ENCODE assay signal across 1 cellular context in genomic region chr12:45762185-45763110, GRCh38.
TF ChIP-seq lines count a peak whose summit lies in the region.

No MANE protein-coding gene starts in this region.

TF ChIP-seq in HEK293, 187 proteins besides CTCF, POLR2A, EP300 and RAD21 (continued from another document):
- peak; percentile 21; the same call in 1 of the 2 replicates for TF ChIP-seq PRDM6 (tag by site-specific recombination; IDR thresholded peaks at IDR 0.05)
- TF ChIP-seq BCL6B (tag by site-specific recombination; IDR thresholded peaks at IDR 0.05): no peak
- TF ChIP-seq ZNF654 (tag by site-specific recombination; IDR thresholded peaks at IDR 0.05; ENCODE audit: low read depth): peak; percentile 83
- TF ChIP-seq TRIM28 (IDR thresholded peaks at IDR 0.05; ENCODE audit: borderline replicate concordance, low read length): peak; percentile 48; the same call in 1 of the 2 replicates
- 0 out of 2 replicates have a peak, but pooled peaks have one; percentile 28 for TF ChIP-seq ZSCAN30 (tag by site-specific recombination; IDR thresholded peaks at IDR 0.05)
